Comparison of ENCODE assay signal across 1 cellular context in genomic region chr3:18426597-18426996, GRCh38.
TF ChIP-seq lines count a peak whose summit lies in the region.

No MANE protein-coding gene starts in this region.

TF ChIP-seq in SK-N-SH treated with all-trans-retinoic acid at 6 μM for 48 hours, 23 proteins besides CTCF, POLR2A, EP300 and RAD21 (continued from another document):
- TF ChIP-seq, protein P1, sequence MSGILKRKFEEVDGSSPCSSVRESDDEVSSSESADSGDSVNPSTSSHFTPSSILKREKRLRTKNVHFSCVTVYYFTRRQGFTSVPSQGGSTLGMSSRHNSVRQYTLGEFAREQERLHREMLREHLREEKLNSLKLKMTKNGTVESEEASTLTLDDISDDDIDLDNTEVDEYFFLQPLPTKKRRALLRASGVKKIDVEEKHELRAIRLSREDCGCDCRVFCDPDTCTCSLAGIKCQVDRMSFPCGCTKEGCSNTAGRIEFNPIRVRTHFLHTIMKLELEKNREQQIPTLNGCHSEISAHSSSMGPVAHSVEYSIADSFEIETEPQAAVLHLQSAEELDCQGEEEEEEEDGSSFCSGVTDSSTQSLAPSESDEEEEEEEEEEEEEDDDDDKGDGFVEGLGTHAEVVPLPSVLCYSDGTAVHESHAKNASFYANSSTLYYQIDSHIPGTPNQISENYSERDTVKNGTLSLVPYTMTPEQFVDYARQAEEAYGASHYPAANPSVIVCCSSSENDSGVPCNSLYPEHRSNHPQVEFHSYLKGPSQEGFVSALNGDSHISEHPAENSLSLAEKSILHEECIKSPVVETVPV (CRISPR knock-in tag; IDR thresholded peaks at IDR 0.05): no peak
- TF ChIP-seq ZC3H10 (CRISPR knock-in tag; IDR thresholded peaks at IDR 0.05): no peak
- no peak for TF ChIP-seq GLIS3 (CRISPR knock-in tag; IDR thresholded peaks at IDR 0.05)
- no peak for TF ChIP-seq RARB (CRISPR knock-in tag; IDR thresholded peaks at IDR 0.05)
- TF ChIP-seq ZNF565 (CRISPR knock-in tag; conservative IDR thresholded peaks at IDR 0.05; ENCODE audit: low read depth): no peak
- no peak for TF ChIP-seq CREB5 (CRISPR knock-in tag; IDR thresholded peaks at IDR 0.05; ENCODE audit: low read depth)
TF ChIP-seq in SK-N-SH treated with all-trans-retinoic acid at 6 μM for 48 hours: peak in this region for 0.
